Comparison of ENCODE assay signal across 39 cellular contexts in genomic region chr11:56027354-56027753, GRCh38. TPM values are rescaled to one million over a fixed set of nuclear protein-coding genes. Genes with fewer than 3 reads are reported as not detected.
"Had no signal": no experiment of that assay in that cellular context is flagged by ENCODE, and none has a peak within 500 bp of the region (broad histone marks: within the 10 kb centered on the region; RNA-seq: fewer than 3 reads in every experiment).

TSS of gene OR5AS1 (plus strand) at chr11:56027654. CDS start at chr11:56030419, 2,765 bp downstream.

- H3K27me3 ChIP-seq: adrenal gland, ascending aorta, body of pancreas, brain microvascular endothelial cell, breast epithelium, cardiac muscle cell had no signal

- H3K4me3 ChIP-seq: adrenal gland, ascending aorta, body of pancreas, breast epithelium, cardiac muscle cell had no signal

- H3K27ac ChIP-seq: adrenal gland, ascending aorta, body of pancreas, brain microvascular endothelial cell, breast epithelium, cardiac muscle cell had no signal

- H3K4me1 ChIP-seq: adrenal gland, ascending aorta, breast epithelium had no signal

- H3K36me3 ChIP-seq: adrenal gland, ascending aorta, brain microvascular endothelial cell, breast epithelium, cardiac muscle cell had no signal

- FAIRE-seq: astrocyte, bronchial epithelial cell had no signal

- H3K9me3 ChIP-seq: adrenal gland, ascending aorta, body of pancreas, breast epithelium had no signal

- DNase-seq: activated effector memory CD4-positive, alpha-beta T cell treated with anti-CD3 and anti-CD28 coated beads, Interleukin-2, amount 50 U/mL, for 16 hours; activated effector memory CD4-positive, alpha-beta T cell treated with Interleukin-2 at 50 U/mL for 16 hours; activated gamma-delta T cell; activated gamma-delta T cell treated with Interleukin-2 at 50 U/mL for 16 hours; activated naive CD4-positive, alpha-beta T cell; activated naive CD4-positive, alpha-beta T cell treated with anti-CD3 and anti-CD28 coated beads for 36 hours; activated naive CD4-positive, alpha-beta T cell treated with anti-CD3 and anti-CD28 coated beads, Interleukin-2, amount 10 ng/mL, durations not matched to agents 7 days and 5 days; activated naive CD4-positive, alpha-beta T cell treated with anti-CD3 and anti-CD28 coated beads, Interleukin-2, amount 50 U/mL, for 16 hours; activated naive CD4-positive, alpha-beta T cell treated with Interleukin-2 at 50 U/mL for 16 hours; activated naive CD8-positive, alpha-beta T cell treated with anti-CD3 and anti-CD28 coated beads for 36 hours; activated naive CD8-positive, alpha-beta T cell treated with anti-CD3 and anti-CD28 coated beads, Interleukin-2, amount 10 ng/mL, durations not matched to agents 7 days and 5 days; activated naive CD8-positive, alpha-beta T cell treated with anti-CD3 and anti-CD28 coated beads, Interleukin-2, amount 50 U/mL, for 24 hours; activated T-cell treated with anti-CD3 and anti-CD28 coated beads, Interleukin-2, amount 50 U/mL, for 24 hours; activated T-cell treated with anti-CD3 and anti-CD28 coated beads, Interleukin-2, amount 50 U/mL, for 4 hours; activated T-cell treated with anti-CD3 and anti-CD28 coated beads, Interleukin-2, amount 50 U/mL, for 48 hours; activated T-cell treated with anti-CD3 and anti-CD28 coated beads, Interleukin-2, amount 50 U/mL, for 72 hours; adrenal gland; amniotic stem cell; amygdala; anterior cingulate cortex; aorta; body of pancreas; brain microvascular endothelial cell; caudate nucleus; central memory CD4-positive, alpha-beta T cell; cerebellar nuclear complex had no signal

RNA-seq across cellular contexts. Expression of gene OR5AS1, which starts in this region (rescaled TPM):
- total RNA-seq: activated naive CD4-positive, alpha-beta T cell treated with anti-CD3 and anti-CD28 coated beads for 36 hours; activated naive CD4-positive, alpha-beta T cell treated with anti-CD3 and anti-CD28 coated beads, Interleukin-2, amount 50 U/mL, for 72 hours; activated naive CD8-positive, alpha-beta T cell treated with anti-CD3 and anti-CD28 coated beads for 36 hours; activated naive CD8-positive, alpha-beta T cell treated with anti-CD3 and anti-CD28 coated beads, Interleukin-2, amount 10 ng/mL, durations not matched to agents 7 days and 5 days; activated T-cell treated with anti-CD3 and anti-CD28 coated beads, Interleukin-2, amount 50 U/mL, for 4 hours; activated T-cell treated with anti-CD3 and anti-CD28 coated beads, Interleukin-2, amount 50 U/mL, for 72 hours; activated T-helper 1 cell treated with anti-CD3 and anti-CD28 coated beads, Interleukin-12 subunit alpha, Interleukin-12 subunit beta, Interleukin-2, Interleukin-4 antibody, amounts not matched to agents 30 ng/mL and 10 ng/mL and 1 ng/mL, durations not matched to agents 14 hours and 24 hours and 36 hours; activated T-helper 17 cell treated with anti-CD3 and anti-CD28 coated beads, Interleukin-2, amount 50 U/mL, for 72 hours; activated T-helper 2 cell treated with anti-CD3 and anti-CD28 coated beads, Interferon-gamma antibody, Interleukin-2, Interleukin-4, amounts not matched to agents 10 μg/mL and 5 μg/mL and 100 μg/mL, durations not matched to agents 14 hours and 24 hours and 36 hours; adrenal gland; aorta; ascending aorta; astrocyte; body of pancreas; breast epithelium; bronchial epithelial cell; cardiac muscle cell; cardiac septum; cerebellum; chondrocyte had no signal
- polyA plus RNA-seq: adipose tissue, adrenal gland, cardiac muscle cell had no signal
